ENCODE assay signal across 1 cellular context in the genomic region with DNA sequence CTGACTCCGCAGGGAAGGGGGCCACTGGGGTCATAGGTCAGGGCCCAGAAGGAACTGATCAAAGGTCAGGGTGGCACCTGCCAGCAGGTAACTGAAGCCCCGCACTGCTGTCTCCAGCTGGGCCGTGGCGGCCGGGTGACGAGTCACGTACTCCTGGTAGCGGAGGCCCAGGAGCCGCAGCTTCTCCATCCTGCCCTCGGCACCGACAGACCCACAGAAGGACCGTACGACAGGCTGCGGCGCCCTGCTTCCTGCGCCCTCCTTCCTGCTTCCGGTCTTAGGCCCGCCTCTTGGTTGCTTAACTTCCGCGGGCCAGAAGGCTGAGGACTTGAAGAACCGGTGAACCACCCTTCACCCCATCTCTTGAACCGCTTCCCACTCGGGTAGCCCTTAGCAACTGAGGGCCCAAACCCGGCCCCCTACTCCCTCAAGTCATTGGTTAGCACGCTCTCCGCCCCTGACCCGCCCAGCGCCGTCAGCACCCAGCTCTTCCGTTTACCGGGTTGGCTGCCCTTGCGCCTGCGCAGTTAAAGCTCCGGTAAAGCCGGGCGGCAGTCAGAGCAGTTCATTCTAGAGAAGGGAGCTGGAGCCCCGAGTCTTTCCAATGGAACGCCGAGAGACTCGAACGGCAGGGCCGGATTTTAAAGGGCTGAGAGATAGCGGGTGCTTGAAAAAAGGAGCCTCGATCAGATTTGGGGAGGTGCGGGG.
TF ChIP-seq lines count a peak whose summit lies in the region.

PEX16 (minus strand) TSS at position 255 of the 708 bp plus-strand sequence; CDS start at position 189, 66 bp downstream.

TF ChIP-seq in K562, 482 proteins besides CTCF, POLR2A, EP300 and RAD21 (continued from another document and continues in another):
- TF ChIP-seq ZNF263 (CRISPR knock-in tag; IDR thresholded peaks at IDR 0.05; ENCODE audit: borderline replicate concordance) (no peak), KLF16 (IDR thresholded peaks at IDR 0.05) (no peak), HMGN3 (IDR thresholded peaks at IDR 0.05; ENCODE audit: borderline replicate concordance, extremely low read depth, insufficient read length, low read depth, low read length) (peak; percentile 24), ZBTB9 (CRISPR knock-in tag; IDR thresholded peaks at IDR 0.05) (no peak), THRAP3 (IDR thresholded peaks at IDR 0.05; ENCODE audit: borderline replicate concordance) (no peak), CEBPG (CRISPR knock-in tag; IDR thresholded peaks at IDR 0.05) (peak; percentile 98), CEBPG (tag; conservative IDR thresholded peaks at IDR 0.05 in 1 of 2, IDR thresholded peaks at IDR 0.05 in 1 of 2) (peak; percentile 94 to 98), ZSCAN32 (CRISPR knock-in tag; IDR thresholded peaks at IDR 0.05) (no peak), PPARD (CRISPR knock-in tag; IDR thresholded peaks at IDR 0.05) (no peak), XRCC3 (IDR thresholded peaks at IDR 0.05) (no peak), NFE2L1 (tag; IDR thresholded peaks at IDR 0.05; ENCODE audit: borderline replicate concordance, low read depth) (no peak), ZFP30 (CRISPR knock-in tag; IDR thresholded peaks at IDR 0.05; ENCODE audit: borderline replicate concordance) (no peak), CBX8 (IDR thresholded peaks at IDR 0.05; ENCODE audit: borderline replicate concordance, extremely low read depth, low read depth, low read length, poor library complexity, severe bottlenecking) (no peak), NR2C1 (IDR thresholded peaks at IDR 0.05) (peak; percentile 90), NR2C1 (tag; IDR thresholded peaks at IDR 0.05) (peak; percentile 92), HNRNPK (IDR thresholded peaks at IDR 0.05; ENCODE audit: low read depth, low read length, poor library complexity, severe bottlenecking) (no peak), POLR2G (IDR thresholded peaks at IDR 0.05; ENCODE audit: low read depth, low read length) (peak; percentile 88), NFATC3 (IDR thresholded peaks at IDR 0.05) (no peak), ZBTB43 (CRISPR knock-in tag; IDR thresholded peaks at IDR 0.05) (no peak), MBD1 (CRISPR knock-in tag; IDR thresholded peaks at IDR 0.05) (no peak), TEAD4 (IDR thresholded peaks at IDR 0.05; ENCODE audit: low read length) (no peak), TEAD4 (CRISPR knock-in tag; IDR thresholded peaks at IDR 0.05; ENCODE audit: borderline replicate concordance) (no peak), TAF7 (tag; IDR thresholded peaks at IDR 0.05) (peak; percentile 54; the same call in 1 of the 2 replicates), CBX1 (IDR thresholded peaks at IDR 0.05; ENCODE audit: low read depth) (no peak), TFE3 (CRISPR knock-in tag; IDR thresholded peaks at IDR 0.05) (no peak), PBX2 (CRISPR knock-in tag; IDR thresholded peaks at IDR 0.05; ENCODE audit: low read depth) (no peak), PBX2 (tag; conservative IDR thresholded peaks at IDR 0.05; ENCODE audit: low read depth) (no peak), IFI16 (CRISPR knock-in tag; IDR thresholded peaks at IDR 0.05) (no peak), TOE1 (IDR thresholded peaks at IDR 0.05; ENCODE audit: borderline replicate concordance) (peak; percentile 88), TOE1 (CRISPR knock-in tag; IDR thresholded peaks at IDR 0.05; ENCODE audit: borderline replicate concordance, low read depth) (no peak), ETS2 (tag; IDR thresholded peaks at IDR 0.05; ENCODE audit: borderline replicate concordance, poor library complexity, severe bottlenecking) (no peak), ZZZ3 (IDR thresholded peaks at IDR 0.05) (no peak; the same call in 1 of the 2 replicates), ZNF316 (IDR thresholded peaks at IDR 0.05) (no peak)
- TF ChIP-seq, protein P1, sequence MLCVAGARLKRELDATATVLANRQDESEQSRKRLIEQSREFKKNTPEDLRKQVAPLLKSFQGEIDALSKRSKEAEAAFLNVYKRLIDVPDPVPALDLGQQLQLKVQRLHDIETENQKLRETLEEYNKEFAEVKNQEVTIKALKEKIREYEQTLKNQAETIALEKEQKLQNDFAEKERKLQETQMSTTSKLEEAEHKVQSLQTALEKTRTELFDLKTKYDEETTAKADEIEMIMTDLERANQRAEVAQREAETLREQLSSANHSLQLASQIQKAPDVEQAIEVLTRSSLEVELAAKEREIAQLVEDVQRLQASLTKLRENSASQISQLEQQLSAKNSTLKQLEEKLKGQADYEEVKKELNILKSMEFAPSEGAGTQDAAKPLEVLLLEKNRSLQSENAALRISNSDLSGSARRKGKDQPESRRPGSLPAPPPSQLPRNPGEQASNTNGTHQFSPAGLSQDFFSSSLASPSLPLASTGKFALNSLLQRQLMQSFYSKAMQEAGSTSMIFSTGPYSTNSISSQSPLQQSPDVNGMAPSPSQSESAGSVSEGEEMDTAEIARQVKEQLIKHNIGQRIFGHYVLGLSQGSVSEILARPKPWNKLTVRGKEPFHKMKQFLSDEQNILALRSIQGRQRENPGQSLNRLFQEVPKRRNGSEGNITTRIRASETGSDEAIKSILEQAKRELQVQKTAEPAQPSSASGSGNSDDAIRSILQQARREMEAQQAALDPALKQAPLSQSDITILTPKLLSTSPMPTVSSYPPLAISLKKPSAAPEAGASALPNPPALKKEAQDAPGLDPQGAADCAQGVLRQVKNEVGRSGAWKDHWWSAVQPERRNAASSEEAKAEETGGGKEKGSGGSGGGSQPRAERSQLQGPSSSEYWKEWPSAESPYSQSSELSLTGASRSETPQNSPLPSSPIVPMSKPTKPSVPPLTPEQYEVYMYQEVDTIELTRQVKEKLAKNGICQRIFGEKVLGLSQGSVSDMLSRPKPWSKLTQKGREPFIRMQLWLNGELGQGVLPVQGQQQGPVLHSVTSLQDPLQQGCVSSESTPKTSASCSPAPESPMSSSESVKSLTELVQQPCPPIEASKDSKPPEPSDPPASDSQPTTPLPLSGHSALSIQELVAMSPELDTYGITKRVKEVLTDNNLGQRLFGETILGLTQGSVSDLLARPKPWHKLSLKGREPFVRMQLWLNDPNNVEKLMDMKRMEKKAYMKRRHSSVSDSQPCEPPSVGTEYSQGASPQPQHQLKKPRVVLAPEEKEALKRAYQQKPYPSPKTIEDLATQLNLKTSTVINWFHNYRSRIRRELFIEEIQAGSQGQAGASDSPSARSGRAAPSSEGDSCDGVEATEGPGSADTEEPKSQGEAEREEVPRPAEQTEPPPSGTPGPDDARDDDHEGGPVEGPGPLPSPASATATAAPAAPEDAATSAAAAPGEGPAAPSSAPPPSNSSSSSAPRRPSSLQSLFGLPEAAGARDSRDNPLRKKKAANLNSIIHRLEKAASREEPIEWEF (CRISPR knock-in tag; IDR thresholded peaks at IDR 0.05) = no peak
- TF ChIP-seq, protein P2, sequence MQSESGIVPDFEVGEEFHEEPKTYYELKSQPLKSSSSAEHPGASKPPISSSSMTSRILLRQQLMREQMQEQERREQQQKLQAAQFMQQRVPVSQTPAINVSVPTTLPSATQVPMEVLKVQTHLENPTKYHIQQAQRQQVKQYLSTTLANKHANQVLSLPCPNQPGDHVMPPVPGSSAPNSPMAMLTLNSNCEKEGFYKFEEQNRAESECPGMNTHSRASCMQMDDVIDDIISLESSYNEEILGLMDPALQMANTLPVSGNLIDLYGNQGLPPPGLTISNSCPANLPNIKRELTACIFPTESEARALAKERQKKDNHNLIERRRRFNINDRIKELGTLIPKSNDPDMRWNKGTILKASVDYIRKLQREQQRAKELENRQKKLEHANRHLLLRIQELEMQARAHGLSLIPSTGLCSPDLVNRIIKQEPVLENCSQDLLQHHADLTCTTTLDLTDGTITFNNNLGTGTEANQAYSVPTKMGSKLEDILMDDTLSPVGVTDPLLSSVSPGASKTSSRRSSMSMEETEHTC (IDR thresholded peaks at IDR 0.05) = no peak
- TF ChIP-seq, protein P3, sequence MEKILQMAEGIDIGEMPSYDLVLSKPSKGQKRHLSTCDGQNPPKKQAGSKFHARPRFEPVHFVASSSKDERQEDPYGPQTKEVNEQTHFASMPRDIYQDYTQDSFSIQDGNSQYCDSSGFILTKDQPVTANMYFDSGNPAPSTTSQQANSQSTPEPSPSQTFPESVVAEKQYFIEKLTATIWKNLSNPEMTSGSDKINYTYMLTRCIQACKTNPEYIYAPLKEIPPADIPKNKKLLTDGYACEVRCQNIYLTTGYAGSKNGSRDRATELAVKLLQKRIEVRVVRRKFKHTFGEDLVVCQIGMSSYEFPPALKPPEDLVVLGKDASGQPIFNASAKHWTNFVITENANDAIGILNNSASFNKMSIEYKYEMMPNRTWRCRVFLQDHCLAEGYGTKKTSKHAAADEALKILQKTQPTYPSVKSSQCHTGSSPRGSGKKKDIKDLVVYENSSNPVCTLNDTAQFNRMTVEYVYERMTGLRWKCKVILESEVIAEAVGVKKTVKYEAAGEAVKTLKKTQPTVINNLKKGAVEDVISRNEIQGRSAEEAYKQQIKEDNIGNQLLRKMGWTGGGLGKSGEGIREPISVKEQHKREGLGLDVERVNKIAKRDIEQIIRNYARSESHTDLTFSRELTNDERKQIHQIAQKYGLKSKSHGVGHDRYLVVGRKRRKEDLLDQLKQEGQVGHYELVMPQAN (IDR thresholded peaks at IDR 0.05; ENCODE audit: borderline replicate concordance) = peak; percentile 88; the same call in 1 of the 2 replicates
- TF ChIP-seq, protein P4, sequence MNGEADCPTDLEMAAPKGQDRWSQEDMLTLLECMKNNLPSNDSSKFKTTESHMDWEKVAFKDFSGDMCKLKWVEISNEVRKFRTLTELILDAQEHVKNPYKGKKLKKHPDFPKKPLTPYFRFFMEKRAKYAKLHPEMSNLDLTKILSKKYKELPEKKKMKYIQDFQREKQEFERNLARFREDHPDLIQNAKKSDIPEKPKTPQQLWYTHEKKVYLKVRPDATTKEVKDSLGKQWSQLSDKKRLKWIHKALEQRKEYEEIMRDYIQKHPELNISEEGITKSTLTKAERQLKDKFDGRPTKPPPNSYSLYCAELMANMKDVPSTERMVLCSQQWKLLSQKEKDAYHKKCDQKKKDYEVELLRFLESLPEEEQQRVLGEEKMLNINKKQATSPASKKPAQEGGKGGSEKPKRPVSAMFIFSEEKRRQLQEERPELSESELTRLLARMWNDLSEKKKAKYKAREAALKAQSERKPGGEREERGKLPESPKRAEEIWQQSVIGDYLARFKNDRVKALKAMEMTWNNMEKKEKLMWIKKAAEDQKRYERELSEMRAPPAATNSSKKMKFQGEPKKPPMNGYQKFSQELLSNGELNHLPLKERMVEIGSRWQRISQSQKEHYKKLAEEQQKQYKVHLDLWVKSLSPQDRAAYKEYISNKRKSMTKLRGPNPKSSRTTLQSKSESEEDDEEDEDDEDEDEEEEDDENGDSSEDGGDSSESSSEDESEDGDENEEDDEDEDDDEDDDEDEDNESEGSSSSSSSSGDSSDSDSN (IDR thresholded peaks at IDR 0.05; ENCODE audit: borderline replicate concordance in 1 of 2, low read depth in 2 of 2, low read length in 2 of 2) = no peak
